Comparison of ENCODE assay signal across 21 cellular contexts in the genomic region with DNA sequence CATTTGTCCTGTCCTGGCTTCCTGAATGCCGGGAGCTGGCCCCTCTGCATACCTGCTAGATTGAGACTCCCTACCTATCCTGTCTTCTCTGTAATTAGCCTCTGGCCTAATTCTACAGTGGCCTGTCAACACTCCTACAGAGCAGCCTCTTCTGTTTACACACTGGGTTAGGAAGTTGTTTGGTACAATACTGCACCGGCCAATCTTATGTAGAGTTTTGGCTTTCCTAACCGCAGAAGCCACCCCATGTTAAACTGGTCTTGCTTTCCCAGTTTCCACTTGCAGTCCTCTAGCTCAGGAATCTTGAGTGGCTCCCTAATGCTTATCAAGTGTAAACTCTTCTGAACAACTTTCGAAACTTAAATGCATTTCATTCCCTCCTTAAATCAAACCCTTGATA. TPM values are rescaled to one million over a fixed set of nuclear protein-coding genes. Genes with fewer than 3 reads are reported as not detected.
A peak's percentile ranks its signal among the peaks of the same experiment; 100 is the strongest.
DNase-seq lines count a peak whose midpoint lies in the region; ATAC-seq and TF ChIP-seq lines count a peak whose summit lies in the region.
"Had no signal": no experiment of that assay in that cellular context is flagged by ENCODE, and none has a peak within 500 bp of the region (broad histone marks: within the 10 kb centered on the region; RNA-seq: fewer than 3 reads in every experiment).

No MANE protein-coding gene starts in this region.

- H3K9me3 ChIP-seq in right atrium auricular region (no peaks in the 10 kb centered on the region), lower lobe of right lung (no peaks in the 10 kb centered on the region)
- H3K9me3 ChIP-seq: SJSA1 had no signal

- H3K4me1 ChIP-seq in right atrium auricular region (no peaks in the 10 kb centered on the region), lower lobe of right lung (no peaks in the 10 kb centered on the region)
- H3K4me1 ChIP-seq: SJSA1 had no signal

- no peak overlapping the region for H3K4me3 ChIP-seq in right atrium auricular region
- H3K4me3 ChIP-seq in epithelial cell of esophagus (ENCODE audit: low read length), result no peak overlapping the region
- H3K4me3 ChIP-seq in lower lobe of right lung, result no peak overlapping the region
- H3K4me3 ChIP-seq: GM12878, GM23248, SJSA1 had no signal

- intact Hi-C loops in Right ventricle myocardium superior (cut with DNase I) (no loop called here), lower lobe of right lung (cut with DNase I) (no loop called here)

- H3K27ac ChIP-seq in right atrium auricular region, result no peak overlapping the region
- no peak overlapping the region for H3K27ac ChIP-seq in lower lobe of right lung
- H3K27ac ChIP-seq: C4-2B, GM23248, RWPE1, SJSA1 had no signal

- ATAC-seq in Right ventricle myocardium superior (ENCODE audit: poor library complexity) (peak; percentile 85), lower lobe of right lung (peak; percentile 97)
- ATAC-seq: GM12878, PC-3 had no signal

- DNase-seq in Right ventricle myocardium superior (no peak), right atrium auricular region (ENCODE audit: low spot score) (no peak), epithelial cell of esophagus (ENCODE audit: low read depth) (peak; percentile 7), lower lobe of right lung (no peak), HPDE6-E6E7 (ENCODE audit: extremely low spot score) (no peak), NCI-H82 treated with DMSO at 0.1 percent for 48 hours (lab: John Stamatoyannopoulos, UW; ENCODE audit: unreplicated experiment) (no peak)
- no peak for DNase-seq in stimulated activated naive CD4-positive, alpha-beta T cell treated with Interleukin-2 at 50 U/mL for 16 hours (lab: John Stamatoyannopoulos, UW)
- DNase-seq: DND-41, GDM1, GM23248, KBM-7, NCI-H1436, NCI-H2029, NCI-H2171 treated with DMSO at 0.1 percent for 48 hours, NCI-H446 treated with DMSO at 0.1 percent for 48 hours, NCI-H748 treated with DMSO at 0.1 percent for 48 hours, PC-3 had no signal

- TF ChIP-seq CTCF in right atrium auricular region (IDR thresholded peaks at IDR 0.05), result no peak
- TF ChIP-seq CTCF in epithelial cell of esophagus (IDR thresholded peaks at IDR 0.05; ENCODE audit: insufficient read depth, low read depth, low read length, missing control alignments), result no peak
- no peak for TF ChIP-seq CTCF in lower lobe of right lung (IDR thresholded peaks at IDR 0.05)

- H3K27me3 ChIP-seq in right atrium auricular region (no peaks in the 10 kb centered on the region), lower lobe of right lung (ENCODE audit: low read depth) (no peaks in the 10 kb centered on the region)
- H3K27me3 ChIP-seq: SJSA1 had no signal

- H3K36me3 ChIP-seq in right atrium auricular region (no peaks in the 10 kb centered on the region), lower lobe of right lung (no peaks in the 10 kb centered on the region)

RNA-seq across cellular contexts. Expression of gene DPH5, which starts 42.8 kb away (rescaled TPM):
- 37.2 TPM for total RNA-seq in Right ventricle myocardium superior
- 10 to 100 TPM; 13.4 to 26.0 TPM for total RNA-seq in right atrium auricular region
- 33.1 TPM for total RNA-seq in lower lobe of right lung
